ENCODE assay signal across 8 cellular contexts in the genomic region with DNA sequence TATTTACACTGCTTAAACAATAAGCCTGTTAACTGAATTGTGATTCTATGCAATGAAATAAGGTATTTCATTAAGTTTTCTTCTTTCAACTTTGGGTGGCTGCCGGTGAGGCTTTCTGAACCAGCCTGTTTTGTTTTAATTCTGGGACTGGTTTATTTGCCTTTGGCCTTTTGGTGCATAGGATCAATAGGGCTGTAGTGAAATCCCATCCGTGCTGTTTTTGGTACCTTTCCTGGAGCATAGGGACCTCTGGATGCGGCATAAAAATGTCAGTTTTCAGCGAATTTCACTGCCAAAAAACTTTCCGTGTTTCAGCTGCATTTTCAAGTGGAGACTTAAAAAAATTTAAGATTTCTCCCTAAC. TPM values are rescaled to one million over a fixed set of nuclear protein-coding genes. Genes with fewer than 3 reads are reported as not detected.
DNase-seq lines count a peak whose midpoint lies in the region; ATAC-seq and TF ChIP-seq lines count a peak whose summit lies in the region.

No MANE protein-coding gene starts in this region.

- no peak for TF ChIP-seq POLR2A in esophagus muscularis mucosa (IDR thresholded peaks at IDR 0.05; ENCODE audit: low read depth)

- TF ChIP-seq CTCF in Panc1 (IDR thresholded peaks at IDR 0.05) (no peak), esophagus muscularis mucosa (IDR thresholded peaks at IDR 0.05) (no peak), progenitor cell of endocrine pancreas (IDR thresholded peaks at IDR 0.05; ENCODE audit: unreplicated experiment) (no peak)

- H3K27me3 ChIP-seq in Panc1 (ENCODE audit: control insufficient read depth, insufficient read depth, low read length): no peaks in the 10 kb centered on the region
- no peaks in the 10 kb centered on the region for H3K27me3 ChIP-seq in esophagus muscularis mucosa

- no peaks in the 10 kb centered on the region for H3K9me3 Mint-ChIP-seq in progenitor cell of endocrine pancreas (ENCODE audit: low read depth)

- peaks cover 17% of the 10 kb centered on the region for H3K4me1 Mint-ChIP-seq in progenitor cell of endocrine pancreas (ENCODE audit: low read depth)

- 15% methylated on average over 5 of the region's 5 CpGs for WGBS in esophagus muscularis mucosa

- peak overlapping the region; percentile 92 for H3K4me3 Mint-ChIP-seq in progenitor cell of endocrine pancreas (ENCODE audit: low read depth)

- peaks cover 9% of the 10 kb centered on the region for H3K36me3 Mint-ChIP-seq in progenitor cell of endocrine pancreas (ENCODE audit: insufficient read depth)

- H3K4me1 ChIP-seq in ES-I3 (ENCODE audit: insufficient read depth, low read length) (no peaks in the 10 kb centered on the region), Panc1 (ENCODE audit: control insufficient read depth, insufficient read depth, low read length) (peaks cover 22% of the 10 kb centered on the region), esophagus muscularis mucosa (peaks cover 11 to 15% (median 14%) of the 10 kb centered on the region in 4 donors)

- TF ChIP-seq EP300 in esophagus muscularis mucosa (IDR thresholded peaks at IDR 0.05): no peak

- intact Hi-C loops in Panc1 (cut with micrococcal nuclease; ENCODE audit: unreplicated experiment) (no loop called here), esophagus muscularis mucosa (cut with DNase I) (loop anchor here (2.0 to 5.0 kb wide), 3 partner anchors 18 to 391 kb away; partner anchors contain the start of genes ATR and TRPC1)

- in situ Hi-C loops in Panc1 (cut with HindIII; ENCODE audit: low pct_unique_long_range_greater_than_20kb, low sequenced_read_pairs): no loop called here

- ATAC-seq in Panc1: peak; percentile 12; the same call in 1 of the 2 replicates

- BruUV-seq in Panc1 (replicated peaks; lab: Mats Ljungman, UMichigan): no TSS peak

- H3K27me3 Mint-ChIP-seq in progenitor cell of endocrine pancreas: no peaks in the 10 kb centered on the region

- CTCF ChIA-PET in Panc1 (lab: Charles Lee): interaction anchor here (0.7 kb wide), 1 partner anchor 352 kb away, joined by 6 read pairs; no protein-coding TSS in a partner anchor

- DNase-seq in Panc1 (ENCODE audit: low read depth, low spot score) (no peak), esophagus muscularis mucosa (ENCODE audit: extremely low spot score) (no peak), progenitor cell of endocrine pancreas (ENCODE audit: low spot score, unreplicated experiment) (no peak), NCI-H2081 treated with DMSO at 0.1 percent for 48 hours (lab: John Stamatoyannopoulos, UW) (no peak), GOT3 (lab: John Stamatoyannopoulos, UW) (no peak), NCI-H1092 treated with DMSO at 0.1 percent for 48 hours (lab: John Stamatoyannopoulos, UW) (no peak), NCI-H2029 treated with DMSO at 0.1 percent for 48 hours (lab: John Stamatoyannopoulos, UW) (no peak)

- peak overlapping the region; percentile 63 to 94 for H3K4me3 ChIP-seq in Panc1 (ENCODE audit: low read depth in 2 of 2, low read length in 2 of 2)
- H3K4me3 ChIP-seq in esophagus muscularis mucosa: peak overlapping the region; percentile 56 to 85 (median 78)

- H3K9me3 ChIP-seq in ES-I3 (ENCODE audit: control insufficient read depth, insufficient read depth, low read length): no peaks in the 10 kb centered on the region
- H3K9me3 ChIP-seq in Panc1 (ENCODE audit: control insufficient read depth, insufficient read depth, low read depth, low read length): no peaks in the 10 kb centered on the region
- no peaks in the 10 kb centered on the region for H3K9me3 ChIP-seq in esophagus muscularis mucosa

- POLR2A ChIA-PET in Panc1 (lab: Charles Lee): interaction anchor here (0.7 kb wide), 1 partner anchor 17 kb away, joined by 3 read pairs; no protein-coding TSS in a partner anchor

- peak overlapping the region; percentile 91 for H3K9ac ChIP-seq in ES-I3 (ENCODE audit: low read depth, low read length)

- peak overlapping the region; percentile 100 for H3K27ac Mint-ChIP-seq in progenitor cell of endocrine pancreas

- H3K36me3 ChIP-seq in ES-I3 (ENCODE audit: insufficient read depth, low read length): no peaks in the 10 kb centered on the region
- H3K36me3 ChIP-seq in Panc1 (ENCODE audit: control insufficient read depth, insufficient read depth, low read length): no peaks in the 10 kb centered on the region
- no peaks in the 10 kb centered on the region for H3K36me3 ChIP-seq in esophagus muscularis mucosa

- H3K27ac ChIP-seq in Panc1 (ENCODE audit: low read length) (peak overlapping the region; percentile 96), esophagus muscularis mucosa (replicated peaks in 1 of 4) (peak overlapping the region; percentile 61 to 68 (median 68))

RNA-seq across cellular contexts. Expression of gene PLS1, which starts 0.5 kb away (rescaled TPM):
- 36.1 TPM for total RNA-seq in Panc1 (2021; ENCODE audit: unreplicated experiment)
- polyA plus RNA-seq in Panc1 (2012; ENCODE audit: insufficient read length): 23.3 TPM
- total RNA-seq in esophagus muscularis mucosa: 1 to 10 TPM; 1.2 to 2.0 (median 1.5) TPM
- total RNA-seq in progenitor cell of endocrine pancreas: 15.7 and 16.0 TPM in 2 replicates

RNA-seq across cellular contexts. Expression of gene ATR, which starts 18.2 kb away (rescaled TPM):
- total RNA-seq in Panc1 (2021; ENCODE audit: unreplicated experiment) (38.6 TPM), esophagus muscularis mucosa (10 to 100 TPM in 3 of 4 donors, 1 to 10 TPM in 1; 9.5 to 16.6 (median 13.3) TPM), progenitor cell of endocrine pancreas (20.3 and 24.7 TPM in 2 replicates)
- polyA plus RNA-seq in Panc1 (2012; ENCODE audit: insufficient read length): 13.4 TPM
